ENCODE assay signal across 26 cellular contexts in genomic region chr5:171094356-171094755, GRCh38.
"Had no signal": no experiment of that assay in that cellular context is flagged by ENCODE, and none has a peak within 500 bp of the region (broad histone marks: within the 10 kb centered on the region; RNA-seq: fewer than 3 reads in every experiment).

No MANE protein-coding gene starts in this region.

- H3K27me3 ChIP-seq: ascending aorta, body of pancreas had no signal

- ATAC-seq: activated naive CD4-positive, alpha-beta T cell treated with anti-CD3 and anti-CD28 coated beads, Interleukin-2, amount 50 U/mL, for 72 hours; activated naive CD8-positive, alpha-beta T cell treated with anti-CD3 and anti-CD28 coated beads, Interleukin-2, amount 50 U/mL, for 24 hours; activated T-cell treated with anti-CD3 and anti-CD28 coated beads, Interleukin-2, amount 50 U/mL, for 4 hours; body of pancreas; T-cell had no signal

- DNase-seq: activated B cell treated with CpG ODN at 0.5 μM for 24 hours; activated CD4-positive, alpha-beta memory T cell treated with anti-CD3 and anti-CD28 coated beads for 36 hours; activated CD4-positive, alpha-beta T cell treated with anti-CD3 and anti-CD28 coated beads for 1 hour; activated CD4-positive, alpha-beta T cell treated with anti-CD3 and anti-CD28 coated beads, Interleukin-2, amount 10 ng/mL, durations not matched to agents 24 days and 14 days; activated CD8-positive, alpha-beta memory T cell treated with anti-CD3 and anti-CD28 coated beads for 24 hours; activated effector memory CD4-positive, alpha-beta T cell treated with anti-CD3 and anti-CD28 coated beads, Interleukin-2, amount 50 U/mL, for 16 hours; activated naive CD4-positive, alpha-beta T cell treated with Interleukin-2 at 50 U/mL for 16 hours; activated naive CD8-positive, alpha-beta T cell treated with anti-CD3 and anti-CD28 coated beads, Interleukin-2, amount 50 U/mL, for 24 hours; activated T-cell treated with anti-CD3 and anti-CD28 coated beads, Interleukin-2, amount 50 U/mL, for 4 hours; amniotic stem cell; body of pancreas; KG1; MV-4-11; NCI-H1092 treated with DMSO at 0.1 percent for 48 hours; NCI-H1436; NCI-H1694 treated with DMSO at 0.1 percent for 48 hours; NCI-H2029 treated with DMSO at 0.1 percent for 48 hours; NCI-H446 treated with DMSO at 0.1 percent for 48 hours; NCI-H524 treated with DMSO at 0.1 percent for 48 hours; SIG-M5; T-cell; T-helper 2 cell; T1000 had no signal

- H3K4me1 ChIP-seq: ascending aorta, body of pancreas had no signal

- H3K36me3 ChIP-seq: ascending aorta had no signal

- H3K27ac Mint-ChIP-seq: activated B cell treated with CpG ODN at 0.5 μM for 24 hours; activated CD4-positive, alpha-beta memory T cell treated with anti-CD3 and anti-CD28 coated beads for 36 hours; activated CD4-positive, alpha-beta T cell treated with anti-CD3 and anti-CD28 coated beads, Interleukin-2, amount 10 ng/mL, durations not matched to agents 24 days and 14 days; activated naive CD4-positive, alpha-beta T cell treated with anti-CD3 and anti-CD28 coated beads, Interleukin-2, amount 50 U/mL, for 72 hours; activated naive CD8-positive, alpha-beta T cell treated with anti-CD3 and anti-CD28 coated beads, Interleukin-2, amount 50 U/mL, for 24 hours; T-cell had no signal

- H3K4me3 ChIP-seq: ascending aorta, body of pancreas had no signal

- H3K4me3 Mint-ChIP-seq: activated B cell treated with CpG ODN at 0.5 μM for 24 hours; activated CD4-positive, alpha-beta memory T cell treated with anti-CD3 and anti-CD28 coated beads for 36 hours; activated CD4-positive, alpha-beta T cell treated with anti-CD3 and anti-CD28 coated beads, Interleukin-2, amount 10 ng/mL, durations not matched to agents 24 days and 14 days; activated naive CD8-positive, alpha-beta T cell treated with anti-CD3 and anti-CD28 coated beads, Interleukin-2, amount 50 U/mL, for 24 hours; activated T-cell treated with anti-CD3 and anti-CD28 coated beads, Interleukin-2, amount 50 U/mL, for 4 hours; central memory CD8-positive, alpha-beta T cell; T-cell had no signal

- H3K27me3 Mint-ChIP-seq: activated B cell treated with CpG ODN at 0.5 μM for 24 hours; activated CD4-positive, alpha-beta memory T cell treated with anti-CD3 and anti-CD28 coated beads for 36 hours; activated CD4-positive, alpha-beta T cell treated with anti-CD3 and anti-CD28 coated beads, Interleukin-2, amount 10 ng/mL, durations not matched to agents 24 days and 14 days; activated naive CD8-positive, alpha-beta T cell treated with anti-CD3 and anti-CD28 coated beads, Interleukin-2, amount 50 U/mL, for 24 hours; central memory CD8-positive, alpha-beta T cell; T-cell had no signal

- H3K36me3 Mint-ChIP-seq: activated CD4-positive, alpha-beta memory T cell treated with anti-CD3 and anti-CD28 coated beads for 36 hours; T-cell had no signal

- H3K4me1 Mint-ChIP-seq: activated B cell treated with CpG ODN at 0.5 μM for 24 hours; activated CD4-positive, alpha-beta T cell treated with anti-CD3 and anti-CD28 coated beads, Interleukin-2, amount 10 ng/mL, durations not matched to agents 24 days and 14 days; activated naive CD8-positive, alpha-beta T cell treated with anti-CD3 and anti-CD28 coated beads, Interleukin-2, amount 50 U/mL, for 24 hours; central memory CD8-positive, alpha-beta T cell; T-cell had no signal

- H3K27ac ChIP-seq: ascending aorta, body of pancreas had no signal

- H3K9me3 Mint-ChIP-seq: activated B cell treated with CpG ODN at 0.5 μM for 24 hours had no signal
